In genomic region chr20:55079917-55080316, GRCh38 we compare ENCODE assay signal across 7 cellular contexts.
"Had no signal": no experiment of that assay in that cellular context is flagged by ENCODE, and none has a peak within 500 bp of the region (broad histone marks: within the 10 kb centered on the region; RNA-seq: fewer than 3 reads in every experiment).

No MANE protein-coding gene starts in this region.

- DNase-seq: GDM1, GF-D8 had no signal

- FAIRE-seq: G401.6, GM12891, GM12892, GM18507, GM19239 had no signal
